ENCODE assay signal across 1 cellular context in the genomic region with DNA sequence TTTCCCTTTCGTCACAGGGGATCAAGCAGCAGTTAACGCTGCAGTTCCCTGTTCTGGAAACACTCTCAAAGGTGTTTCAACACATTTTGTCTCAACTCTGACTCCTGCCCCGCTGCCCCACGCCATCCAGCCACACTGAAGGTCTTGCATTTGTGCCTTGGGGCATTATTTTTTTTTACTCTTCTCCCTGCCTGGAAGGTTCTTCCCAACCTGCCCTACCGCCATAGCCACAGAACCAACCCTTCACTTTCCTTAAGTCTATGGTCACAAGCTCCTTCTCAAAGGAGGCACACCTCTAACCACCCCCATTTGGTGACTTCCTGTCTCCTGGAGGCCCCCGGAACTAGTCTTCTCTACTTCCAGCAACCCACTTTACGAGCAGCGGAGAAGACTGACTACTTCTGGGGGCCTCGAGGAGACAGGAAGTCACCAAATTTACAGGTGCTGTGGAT.
TF ChIP-seq lines count a peak whose summit lies in the region.

No MANE protein-coding gene starts in this region.

TF ChIP-seq in GM12878, 131 proteins besides CTCF, POLR2A, EP300 and RAD21 (continued from another document and continues in another):
- no peak for TF ChIP-seq ZNF592 (IDR thresholded peaks at IDR 0.05)
- TF ChIP-seq MEF2A (IDR thresholded peaks at IDR 0.05; ENCODE audit: insufficient read depth, low read depth, low read length): no peak
- TF ChIP-seq RFX5 (IDR thresholded peaks at IDR 0.05; ENCODE audit: low read depth, low read length): no peak
- TF ChIP-seq CBFB (IDR thresholded peaks at IDR 0.05; ENCODE audit: low read depth): 0 out of 2 replicates have a peak, but pooled peaks have one; percentile 26
- no peak for TF ChIP-seq SUZ12 (IDR thresholded peaks at IDR 0.05; ENCODE audit: unreplicated experiment)
- no peak for TF ChIP-seq WRNIP1 (IDR thresholded peaks at IDR 0.05; ENCODE audit: borderline replicate concordance, low read depth, low read length)
- TF ChIP-seq ZBTB40 (IDR thresholded peaks at IDR 0.05; ENCODE audit: borderline replicate concordance): no peak; the same call in 1 of the 2 replicates
- no peak for TF ChIP-seq USF2 (IDR thresholded peaks at IDR 0.05; ENCODE audit: borderline replicate concordance, low read depth, low read length)
- TF ChIP-seq, protein P1, sequence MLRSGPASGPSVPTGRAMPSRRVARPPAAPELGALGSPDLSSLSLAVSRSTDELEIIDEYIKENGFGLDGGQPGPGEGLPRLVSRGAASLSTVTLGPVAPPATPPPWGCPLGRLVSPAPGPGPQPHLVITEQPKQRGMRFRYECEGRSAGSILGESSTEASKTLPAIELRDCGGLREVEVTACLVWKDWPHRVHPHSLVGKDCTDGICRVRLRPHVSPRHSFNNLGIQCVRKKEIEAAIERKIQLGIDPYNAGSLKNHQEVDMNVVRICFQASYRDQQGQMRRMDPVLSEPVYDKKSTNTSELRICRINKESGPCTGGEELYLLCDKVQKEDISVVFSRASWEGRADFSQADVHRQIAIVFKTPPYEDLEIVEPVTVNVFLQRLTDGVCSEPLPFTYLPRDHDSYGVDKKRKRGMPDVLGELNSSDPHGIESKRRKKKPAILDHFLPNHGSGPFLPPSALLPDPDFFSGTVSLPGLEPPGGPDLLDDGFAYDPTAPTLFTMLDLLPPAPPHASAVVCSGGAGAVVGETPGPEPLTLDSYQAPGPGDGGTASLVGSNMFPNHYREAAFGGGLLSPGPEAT (IDR thresholded peaks at IDR 0.05; ENCODE audit: low read depth): no peak
- TF ChIP-seq NR2C2 (IDR thresholded peaks at IDR 0.05; ENCODE audit: borderline replicate concordance, control insufficient read depth, insufficient read length, low read depth): no peak
- no peak for TF ChIP-seq USF1 (IDR thresholded peaks at IDR 0.05; ENCODE audit: borderline replicate concordance, extremely low read length, insufficient read depth, low read depth, low read length)
- no peak for TF ChIP-seq MXI1 (IDR thresholded peaks at IDR 0.05; ENCODE audit: low read depth, low read length)
- TF ChIP-seq MTA2 (IDR thresholded peaks at IDR 0.05; ENCODE audit: low read depth): no peak
- no peak for TF ChIP-seq FOXM1 (IDR thresholded peaks at IDR 0.05; ENCODE audit: low read depth, low read length)
- peak; percentile 81 for TF ChIP-seq GABPA (IDR thresholded peaks at IDR 0.05; ENCODE audit: low read depth)
- TF ChIP-seq BCL11A (IDR thresholded peaks at IDR 0.05; ENCODE audit: low read depth, low read length): no peak
- peak; percentile 50; the same call in 1 of the 2 replicates for TF ChIP-seq CREB1 (IDR thresholded peaks at IDR 0.05; ENCODE audit: low read depth)
- no peak for TF ChIP-seq PAX5 (IDR thresholded peaks at IDR 0.05; ENCODE audit: borderline replicate concordance, low read depth, low read length)
- TF ChIP-seq SMARCA5 (IDR thresholded peaks at IDR 0.05): no peak
- no peak for TF ChIP-seq STAT1 (conservative IDR thresholded peaks at IDR 0.05)
- no peak for TF ChIP-seq CHD1 (IDR thresholded peaks at IDR 0.05; ENCODE audit: low read depth, low read length)
- no peak for TF ChIP-seq ZNF274 (IDR thresholded peaks at IDR 0.05; ENCODE audit: insufficient read depth, insufficient read length)
- no peak for TF ChIP-seq ESRRA (IDR thresholded peaks at IDR 0.05; ENCODE audit: low read length)
- TF ChIP-seq POU2F2 (IDR thresholded peaks at IDR 0.05; ENCODE audit: borderline replicate concordance, low read depth, low read length): no peak
- TF ChIP-seq PML (IDR thresholded peaks at IDR 0.05; ENCODE audit: low read length): no peak; the same call in 1 of the 2 replicates
- TF ChIP-seq LARP7 (IDR thresholded peaks at IDR 0.05): no peak
- TF ChIP-seq TAF1 (IDR thresholded peaks at IDR 0.05; ENCODE audit: borderline replicate concordance, low read depth, low read length): peak; percentile 46; the same call in 1 of the 2 replicates
- TF ChIP-seq YBX1 (IDR thresholded peaks at IDR 0.05): no peak
- TF ChIP-seq ZBTB11 (CRISPR knock-in tag; IDR thresholded peaks at IDR 0.05): no peak
- TF ChIP-seq ZNF687 (IDR thresholded peaks at IDR 0.05): no peak
- no peak for TF ChIP-seq SMC3 (IDR thresholded peaks at IDR 0.05; ENCODE audit: borderline replicate concordance, low read length)
- TF ChIP-seq, protein P2, sequence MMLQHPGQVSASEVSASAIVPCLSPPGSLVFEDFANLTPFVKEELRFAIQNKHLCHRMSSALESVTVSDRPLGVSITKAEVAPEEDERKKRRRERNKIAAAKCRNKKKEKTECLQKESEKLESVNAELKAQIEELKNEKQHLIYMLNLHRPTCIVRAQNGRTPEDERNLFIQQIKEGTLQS (IDR thresholded peaks at IDR 0.05; ENCODE audit: borderline replicate concordance, extremely low read depth, low read depth, low read length): no peak
- no peak for TF ChIP-seq MYC (IDR thresholded peaks at IDR 0.05; ENCODE audit: insufficient read depth, insufficient read length, insufficient replicate concordance, low read length, severe bottlenecking)
- no peak for TF ChIP-seq BHLHE40 (IDR thresholded peaks at IDR 0.05; ENCODE audit: borderline replicate concordance in 1 of 2, low read depth in 2 of 2, low read length in 1 of 2)
- TF ChIP-seq HCFC1 (IDR thresholded peaks at IDR 0.05; ENCODE audit: low read length): no peak
